In the genomic region with DNA sequence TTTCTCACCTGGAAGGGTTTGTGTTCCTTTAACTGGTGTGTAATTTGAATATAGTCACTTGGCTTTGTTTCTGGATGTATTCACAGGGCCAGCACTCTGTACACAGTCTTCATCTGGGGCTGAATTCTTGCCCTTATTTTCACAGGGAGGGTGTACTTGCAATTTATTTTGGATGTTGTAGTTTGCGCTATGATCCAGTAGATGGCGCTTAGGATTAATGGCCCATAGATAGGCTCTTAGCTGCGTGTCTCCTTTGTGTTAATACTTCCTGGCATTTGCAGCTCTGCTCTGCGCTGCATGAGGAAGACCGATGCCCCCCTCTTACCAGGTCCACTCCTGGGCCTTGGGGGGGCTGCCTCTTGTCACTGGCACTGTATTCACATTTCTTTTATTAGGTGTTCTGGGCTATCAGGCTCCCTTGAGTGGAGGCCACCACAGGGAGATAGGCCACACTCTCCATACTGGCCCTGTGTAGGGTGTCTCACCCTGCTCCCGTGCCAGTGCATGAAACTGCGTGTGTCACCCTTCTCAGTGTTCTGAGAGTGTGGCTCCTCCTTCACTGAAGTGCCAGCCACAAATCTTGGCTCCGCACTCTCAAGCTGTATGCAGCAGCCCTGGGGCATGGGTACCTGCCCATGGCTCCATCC, we compare ENCODE assay signal across 8 cellular contexts.
DNase-seq lines count a peak whose midpoint lies in the region; ATAC-seq and TF ChIP-seq lines count a peak whose summit lies in the region.

No MANE protein-coding gene starts in this region.

- peak; percentile 10 for DNase-seq in activated naive CD8-positive, alpha-beta T cell treated with anti-CD3 and anti-CD28 coated beads, Interleukin-2, amount 10 ng/mL, durations not matched to agents 7 days and 5 days
- DNase-seq in activated naive CD8-positive, alpha-beta T cell treated with anti-CD3 and anti-CD28 coated beads, Interleukin-2, amount 50 U/mL, for 24 hours, result no peak
- DNase-seq in RWPE1 (ENCODE audit: low spot score), result peak; percentile 1
- DNase-seq in fibroblast of the aortic adventitia (ENCODE audit: low read depth), result peak; percentile 44
- peak; percentile 3 for DNase-seq in retinal pigment epithelial cell (ENCODE audit: low read depth)
- DNase-seq in sigmoid colon, result no peak

- no peaks in the 10 kb centered on the region for H3K4me1 Mint-ChIP-seq in activated naive CD8-positive, alpha-beta T cell treated with anti-CD3 and anti-CD28 coated beads, Interleukin-2, amount 10 ng/mL, durations not matched to agents 7 days and 5 days
- no peaks in the 10 kb centered on the region for H3K4me1 Mint-ChIP-seq in activated naive CD8-positive, alpha-beta T cell treated with anti-CD3 and anti-CD28 coated beads, Interleukin-2, amount 50 U/mL, for 24 hours

- H3K36me3 ChIP-seq in sigmoid colon, result no peaks in the 10 kb centered on the region

- POLR2A ChIA-PET in activated naive CD8-positive, alpha-beta T cell treated with anti-CD3 and anti-CD28 coated beads, Interleukin-2, amount 10 ng/mL, durations not matched to agents 7 days and 5 days (lab: Charles Lee), result no interaction called here
- POLR2A ChIA-PET in RWPE1 (lab: Yijun Ruan, JAX; ENCODE audit: low non-redundant PET), result no interaction called here

- no peaks in the 10 kb centered on the region for H3K27me3 Mint-ChIP-seq in activated naive CD8-positive, alpha-beta T cell treated with anti-CD3 and anti-CD28 coated beads, Interleukin-2, amount 10 ng/mL, durations not matched to agents 7 days and 5 days
- H3K27me3 Mint-ChIP-seq in activated naive CD8-positive, alpha-beta T cell treated with anti-CD3 and anti-CD28 coated beads, Interleukin-2, amount 50 U/mL, for 24 hours, result no peaks in the 10 kb centered on the region

- ATAC-seq in activated naive CD8-positive, alpha-beta T cell treated with anti-CD3 and anti-CD28 coated beads, Interleukin-2, amount 10 ng/mL, durations not matched to agents 7 days and 5 days (ENCODE audit: low read depth), result peak; percentile 30
- ATAC-seq in activated naive CD8-positive, alpha-beta T cell treated with anti-CD3 and anti-CD28 coated beads, Interleukin-2, amount 50 U/mL, for 24 hours, result no peak
- peak; percentile 91 for ATAC-seq in GM21360 (IDR thresholded peaks at IDR 0.05; ENCODE audit: unreplicated experiment)
- peak; percentile 79 for ATAC-seq in HG03520 (IDR thresholded peaks at IDR 0.05; ENCODE audit: unreplicated experiment)

- H3K27me3 ChIP-seq in sigmoid colon, result no peaks in the 10 kb centered on the region

- no peaks in the 10 kb centered on the region for H3K9me3 ChIP-seq in sigmoid colon

- peak; percentile 19; the same call in 1 of the 2 replicates for TF ChIP-seq CTCF in RWPE1 (conservative IDR thresholded peaks at IDR 0.05; ENCODE audit: low read depth)
- peak; percentile 75 for TF ChIP-seq CTCF in fibroblast of the aortic adventitia (IDR thresholded peaks at IDR 0.05; ENCODE audit: insufficient read depth, low read length)
- TF ChIP-seq CTCF in retinal pigment epithelial cell (conservative IDR thresholded peaks at IDR 0.05; ENCODE audit: low read depth, low read length), result peak; percentile 75
- TF ChIP-seq CTCF in sigmoid colon (IDR thresholded peaks at IDR 0.05), result peak in 1 of 4 experiments; percentile 43

- intact Hi-C loops in sigmoid colon (cut with DNase I), result loop anchor here (1.0 kb wide), 1 partner anchor 617 kb away; no protein-coding TSS in a partner anchor

- 27 to 33% methylated on average over 8 of the region's 8 CpGs for WGBS in sigmoid colon, 2 donors

- no peak for TF ChIP-seq POLR2A in sigmoid colon (IDR thresholded peaks at IDR 0.05)

- H3K36me3 Mint-ChIP-seq in activated naive CD8-positive, alpha-beta T cell treated with anti-CD3 and anti-CD28 coated beads, Interleukin-2, amount 10 ng/mL, durations not matched to agents 7 days and 5 days, result no peaks in the 10 kb centered on the region
- no peaks in the 10 kb centered on the region for H3K36me3 Mint-ChIP-seq in activated naive CD8-positive, alpha-beta T cell treated with anti-CD3 and anti-CD28 coated beads, Interleukin-2, amount 50 U/mL, for 24 hours (ENCODE audit: low read depth)

- CTCF ChIA-PET in RWPE1 (lab: Yijun Ruan, JAX), result no interaction called here

- H3K27ac ChIP-seq in RWPE1 (no peak overlapping the region), sigmoid colon (no peak overlapping the region)

- H3K9me3 Mint-ChIP-seq in activated naive CD8-positive, alpha-beta T cell treated with anti-CD3 and anti-CD28 coated beads, Interleukin-2, amount 10 ng/mL, durations not matched to agents 7 days and 5 days, result no peaks in the 10 kb centered on the region
- no peaks in the 10 kb centered on the region for H3K9me3 Mint-ChIP-seq in activated naive CD8-positive, alpha-beta T cell treated with anti-CD3 and anti-CD28 coated beads, Interleukin-2, amount 50 U/mL, for 24 hours

- no peak for TF ChIP-seq EP300 in sigmoid colon (IDR thresholded peaks at IDR 0.05)

- H3K4me3 ChIP-seq in fibroblast of the aortic adventitia (ENCODE audit: low read depth, low read length) (no peak overlapping the region), retinal pigment epithelial cell (ENCODE audit: low read length) (no peak overlapping the region), sigmoid colon (no peak overlapping the region)

- no peaks in the 10 kb centered on the region for H3K4me1 ChIP-seq in sigmoid colon

- H3K27ac Mint-ChIP-seq in activated naive CD8-positive, alpha-beta T cell treated with anti-CD3 and anti-CD28 coated beads, Interleukin-2, amount 10 ng/mL, durations not matched to agents 7 days and 5 days, result no peak overlapping the region
- H3K27ac Mint-ChIP-seq in activated naive CD8-positive, alpha-beta T cell treated with anti-CD3 and anti-CD28 coated beads, Interleukin-2, amount 50 U/mL, for 24 hours, result no peak overlapping the region

- no peak overlapping the region for H3K4me3 Mint-ChIP-seq in activated naive CD8-positive, alpha-beta T cell treated with anti-CD3 and anti-CD28 coated beads, Interleukin-2, amount 10 ng/mL, durations not matched to agents 7 days and 5 days
- no peak overlapping the region for H3K4me3 Mint-ChIP-seq in activated naive CD8-positive, alpha-beta T cell treated with anti-CD3 and anti-CD28 coated beads, Interleukin-2, amount 50 U/mL, for 24 hours

Comparison
In these comparisons a context has a peak if more than half of its experiments do, and no peak if none do; other contexts are left out.
1. DNase-seq: peak in activated naive CD8-positive, alpha-beta T cell treated with anti-CD3 and anti-CD28 coated beads, Interleukin-2, amount 10 ng/mL, durations not matched to agents 7 days and 5 days (single experiment), RWPE1 (single experiment), fibroblast of the aortic adventitia (single experiment) and retinal pigment epithelial cell (single experiment); none in activated naive CD8-positive, alpha-beta T cell treated with anti-CD3 and anti-CD28 coated beads, Interleukin-2, amount 50 U/mL, for 24 hours (single experiment) and sigmoid colon (single experiment).